ENCODE assay signal across 13 cellular contexts in the genomic region with DNA sequence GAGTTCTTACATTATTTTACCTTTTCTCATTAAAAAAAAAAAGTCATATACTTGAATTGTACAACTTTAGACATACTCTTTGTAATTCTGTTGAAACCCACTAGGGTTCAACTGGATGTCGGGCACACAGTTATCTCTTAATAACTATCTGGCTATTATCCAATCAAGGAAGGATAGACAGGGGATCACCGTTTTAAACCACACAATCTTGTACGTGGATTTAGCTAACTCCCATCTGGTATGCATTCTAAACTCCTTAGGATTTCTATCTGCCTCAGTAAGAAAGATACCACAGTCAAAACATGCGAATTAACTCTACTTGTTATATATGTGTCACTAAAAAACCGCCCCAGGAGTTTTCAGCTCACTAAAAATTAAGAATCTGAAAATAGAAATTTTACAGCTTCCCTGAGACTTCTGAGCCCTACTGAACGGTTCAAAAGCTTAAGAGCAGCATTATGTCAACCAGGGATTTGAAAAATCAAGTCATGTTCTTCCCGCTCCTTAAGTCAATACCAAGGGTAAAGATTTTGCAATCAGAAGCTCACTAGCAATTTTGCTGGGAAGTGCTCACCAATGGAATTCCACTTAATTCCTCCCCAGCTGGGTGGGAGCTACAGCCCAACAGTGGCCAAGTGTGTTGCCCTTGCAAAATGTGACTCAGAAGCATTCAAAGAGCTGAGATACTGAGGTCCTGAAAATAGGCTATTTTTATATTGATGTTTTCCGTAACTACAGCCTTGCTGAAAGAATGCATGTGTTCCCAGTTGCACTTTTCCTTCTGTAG.
DNase-seq lines count a peak whose midpoint lies in the region; ATAC-seq and TF ChIP-seq lines count a peak whose summit lies in the region.
"Had no signal": no experiment of that assay in that cellular context is flagged by ENCODE, and none has a peak within 500 bp of the region (broad histone marks: within the 10 kb centered on the region; RNA-seq: fewer than 3 reads in every experiment).

No MANE protein-coding gene starts in this region.

- WGBS in mesenchymal stem cell, result 72% methylated on average over 8 of the region's 8 CpGs

- no peak overlapping the region for H2BK15ac ChIP-seq in mesenchymal stem cell (ENCODE audit: low read depth, poor library complexity, severe bottlenecking)

- H2BK120ac ChIP-seq in mesenchymal stem cell (ENCODE audit: low read depth, low read length), result no peak overlapping the region

- no peak overlapping the region for H3K14ac ChIP-seq in mesenchymal stem cell (ENCODE audit: low read length in 2 of 2)

- H3K36me3 Mint-ChIP-seq in type B pancreatic cell, result peaks cover 4% of the 10 kb centered on the region

- H3K27me3 Mint-ChIP-seq in type B pancreatic cell, result peaks cover 7% of the 10 kb centered on the region
- H3K27me3 Mint-ChIP-seq: activated naive CD8-positive, alpha-beta T cell treated with anti-CD3 and anti-CD28 coated beads for 36 hours had no signal

- peaks cover 2% of the 10 kb centered on the region for H3K4me1 ChIP-seq in mesenchymal stem cell (ENCODE audit: control insufficient read depth, insufficient read depth, low read depth, low read length)

- no peaks in the 10 kb centered on the region for H3K36me3 ChIP-seq in mesenchymal stem cell (ENCODE audit: control insufficient read depth in 1 of 2, insufficient read depth in 2 of 2, low read depth in 1 of 2, low read length in 2 of 2)

- peaks cover 7% of the 10 kb centered on the region for H3K4me1 Mint-ChIP-seq in type B pancreatic cell (ENCODE audit: unreplicated experiment)
- H3K4me1 Mint-ChIP-seq: activated naive CD8-positive, alpha-beta T cell treated with anti-CD3 and anti-CD28 coated beads for 36 hours had no signal

- H2AFZ ChIP-seq in mesenchymal stem cell (ENCODE audit: low read depth, low read length), result no peak overlapping the region

- no peak overlapping the region for H3K4me2 ChIP-seq in mesenchymal stem cell (ENCODE audit: low read length, poor library complexity, severe bottlenecking)

- no peaks in the 10 kb centered on the region for H3K9me3 Mint-ChIP-seq in type B pancreatic cell

- H2BK5ac ChIP-seq in mesenchymal stem cell (ENCODE audit: low read depth, low read length, poor library complexity, severe bottlenecking), result no peak overlapping the region

- no peaks in the 10 kb centered on the region for H3K27me3 ChIP-seq in mesenchymal stem cell (ENCODE audit: control insufficient read depth in 1 of 2, insufficient read depth in 1 of 2, low read length in 2 of 2)

- H2BK12ac ChIP-seq in mesenchymal stem cell (ENCODE audit: low read length in 2 of 2), result no peak overlapping the region

- peak overlapping the region in 1 of 2 experiments; percentile 37 for H3K4me3 ChIP-seq in mesenchymal stem cell (ENCODE audit: insufficient read depth in 1 of 2, low read depth in 1 of 2, low read length in 2 of 2)

- peak overlapping the region; percentile 75 for H3K9ac ChIP-seq in mesenchymal stem cell (ENCODE audit: low read length)

- H3K9me3 ChIP-seq in mesenchymal stem cell (ENCODE audit: control insufficient read depth, low read length), result no peaks in the 10 kb centered on the region

- peak; percentile 13 for TF ChIP-seq CTCF in type B pancreatic cell (conservative IDR thresholded peaks at IDR 0.05)

- no peak overlapping the region for H3K4ac ChIP-seq in mesenchymal stem cell (ENCODE audit: low read depth in 1 of 2, low read length in 2 of 2)

- ATAC-seq in GM21529 (IDR thresholded peaks at IDR 0.05; ENCODE audit: unreplicated experiment), result no peak
- ATAC-seq: left lobe of liver had no signal

- H3K4me3 Mint-ChIP-seq in type B pancreatic cell, result no peak overlapping the region
- H3K4me3 Mint-ChIP-seq: activated naive CD8-positive, alpha-beta T cell treated with anti-CD3 and anti-CD28 coated beads for 36 hours had no signal

- H3K18ac ChIP-seq in mesenchymal stem cell (ENCODE audit: low read depth in 1 of 2, low read length in 2 of 2), result no peak overlapping the region

- H3K79me1 ChIP-seq in mesenchymal stem cell (replicated peaks; ENCODE audit: low read length, poor library complexity, severe bottlenecking), result no peaks in the 10 kb centered on the region

- no peak overlapping the region for H4K91ac ChIP-seq in mesenchymal stem cell (ENCODE audit: low read length)

- no peak overlapping the region for H4K8ac ChIP-seq in mesenchymal stem cell (ENCODE audit: low read length)

- no peak overlapping the region for H3K23ac ChIP-seq in mesenchymal stem cell (ENCODE audit: low read length in 2 of 2)

- H3K27ac Mint-ChIP-seq in type B pancreatic cell, result no peak overlapping the region
- H3K27ac Mint-ChIP-seq: activated naive CD8-positive, alpha-beta T cell treated with anti-CD3 and anti-CD28 coated beads for 36 hours had no signal

- peak; percentile 54 for DNase-seq in NCI-H226
- peak; percentile 98 for DNase-seq in fibroblast of peridontal ligament (ENCODE audit: extremely low read depth)
- DNase-seq in mesenchymal stem cell, result peak; percentile 93
- no peak for DNase-seq in type B pancreatic cell (ENCODE audit: extremely low spot score, unreplicated experiment)
- no peak for DNase-seq in NCI-H146 (lab: John Stamatoyannopoulos, UW)
- no peak for DNase-seq in NCI-H1048 (lab: John Stamatoyannopoulos, UW)
- no peak for DNase-seq in SIG-M5 treated with dmso at 0.1 percent for 504 hours (lab: John Stamatoyannopoulos, UW; ENCODE audit: unreplicated experiment)
- DNase-seq: activated naive CD8-positive, alpha-beta T cell treated with anti-CD3 and anti-CD28 coated beads for 36 hours; DND-41; NCI-H1694 treated with DMSO at 0.1 percent for 48 hours; T-helper 2 cell had no signal

- no peak overlapping the region for H3K27ac ChIP-seq in mesenchymal stem cell (ENCODE audit: low read length, poor library complexity, severe bottlenecking)

- H2AK5ac ChIP-seq in mesenchymal stem cell (ENCODE audit: low read length, severe bottlenecking), result no peak overlapping the region

Comparison
In these comparisons a context has a peak if more than half of its experiments do, and no peak if none do; other contexts are left out.
1. DNase-seq: peak in NCI-H226 (single experiment), fibroblast of peridontal ligament (single experiment) and mesenchymal stem cell (single experiment); none in type B pancreatic cell (single experiment), NCI-H146 (single experiment), NCI-H1048 (single experiment) and SIG-M5 treated with dmso at 0.1 percent for 504 hours (single experiment).